ENCODE assay signal across 8 cellular contexts in the genomic region with DNA sequence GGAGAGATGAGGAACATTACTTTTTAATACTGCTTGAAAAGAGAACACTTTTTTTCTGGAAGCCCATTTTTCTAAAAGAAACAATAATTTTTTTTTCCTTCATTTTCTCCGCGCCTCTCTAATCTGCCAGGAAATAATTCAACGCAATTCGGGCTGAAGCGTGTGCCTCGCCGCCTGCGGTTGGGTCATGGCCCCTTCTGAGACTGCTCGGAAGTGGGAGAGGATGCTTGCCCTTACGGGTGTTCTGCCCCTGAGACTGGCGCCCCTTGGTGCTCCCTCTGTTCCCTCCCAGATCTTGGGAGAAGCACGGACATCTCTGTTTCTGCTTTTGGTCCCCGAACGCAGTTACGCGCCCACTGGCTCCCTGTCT. TPM values are rescaled to one million over a fixed set of nuclear protein-coding genes. Genes with fewer than 3 reads are reported as not detected.
DNase-seq lines count a peak whose midpoint lies in the region; ATAC-seq, FAIRE-seq and TF ChIP-seq lines count a peak whose summit lies in the region.

No MANE protein-coding gene starts in this region.

- H3K4me1 ChIP-seq in GM12878 (ENCODE audit: control insufficient read depth, insufficient read depth, low read length) = no peaks in the 10 kb centered on the region
- H3K4me1 ChIP-seq in mucosa of rectum (ENCODE audit: control insufficient read depth in 2 of 2, insufficient read depth in 2 of 2, low read length in 2 of 2) = peaks cover 11 to 22% of the 10 kb centered on the region in 2 donors

- H3K79me2 ChIP-seq in GM12878 (ENCODE audit: control insufficient read depth, insufficient read depth, low read length) = peaks cover 30% of the 10 kb centered on the region

- H3K9ac ChIP-seq in GM12878 (ENCODE audit: control insufficient read depth, insufficient read depth, low read length) (peak overlapping the region; percentile 47), mucosa of rectum (ENCODE audit: low read depth in 1 of 2, low read length in 2 of 2) (no peak overlapping the region)

- H3K4me3 ChIP-seq in BJ (ENCODE audit: low read depth, low read length) = peak overlapping the region; percentile 26
- H3K4me3 ChIP-seq in GM12878 = peak overlapping the region; percentile 94
- H3K4me3 ChIP-seq in mucosa of rectum (ENCODE audit: low read length in 2 of 2) = peak overlapping the region; percentile 49 to 56

- POLR2A ChIA-PET in BJ (lab: Charles Lee) (no interaction called here), GM12878 (lab: Charles Lee) (interaction anchor here (0.7 to 0.9 kb wide), 2 partner anchors 18 to 51 kb away, joined by 3 read pairs; no protein-coding TSS in a partner anchor)

- H2AFZ ChIP-seq in GM12878 (ENCODE audit: control insufficient read depth, low read depth, low read length) = peak overlapping the region; percentile 80

- peak overlapping the region; percentile 81 for H3K4me2 ChIP-seq in GM12878 (ENCODE audit: control insufficient read depth, insufficient read depth)

- TF ChIP-seq RAD21 in GM12878 (IDR thresholded peaks at IDR 0.05; ENCODE audit: insufficient read depth, low read depth, low read length) = no peak

- H3K27me3 ChIP-seq in BJ (ENCODE audit: control insufficient read depth, insufficient read depth, low read length) (peaks cover 20% of the 10 kb centered on the region), GM12878 (replicated peaks in 1 of 2; ENCODE audit: control insufficient read depth in 2 of 2, insufficient read depth in 2 of 2, low read length in 1 of 2) (peaks cover 0 to 2% of the 10 kb centered on the region in 2 experiments; a peak in 2 of 4 replicates), mucosa of rectum (ENCODE audit: control insufficient read depth in 2 of 2, insufficient read depth in 2 of 2, low read length in 2 of 2) (peaks cover 30 to 33% of the 10 kb centered on the region in 2 donors)

- no peak for DNase-seq in BJ (ENCODE audit: low read depth)
- no peak for DNase-seq in GM12878 (ENCODE audit: low read depth, low spot score)
- no peak for DNase-seq in T1000 (lab: John Stamatoyannopoulos, UW)
- no peak for DNase-seq in NCI-H1092 (lab: John Stamatoyannopoulos, UW)
- no peak for DNase-seq in effector CD4-positive, alpha-beta T cell
- DNase-seq in HK-2 (ENCODE audit: unreplicated experiment) = no peak

- TF ChIP-seq CTCF in BJ (IDR thresholded peaks at IDR 0.05; ENCODE audit: insufficient read depth, low read depth, low read length) (no peak), GM12878 (IDR thresholded peaks at IDR 0.05 in 2 of 3, conservative IDR thresholded peaks at IDR 0.05 in 1 of 3; ENCODE audit: control insufficient read depth in 2 of 3, extremely low read depth in 1 of 3, insufficient read depth in 1 of 3, low read depth in 3 of 3, low read length in 3 of 3) (no peak)

- RAD21 ChIA-PET in GM12878 (lab: Charles Lee; ENCODE audit: unreplicated experiment) = interaction anchor here (0.7 to 2.2 kb wide), 6 partner anchors 28 to 62 kb away, joined by 3 to 11 read pairs (median 6); no protein-coding TSS in a partner anchor

- H4K20me1 ChIP-seq in GM12878 (ENCODE audit: control insufficient read depth, insufficient read depth) = no peaks in the 10 kb centered on the region

- peak overlapping the region; percentile 62 for H3K27ac ChIP-seq in GM12878 (ENCODE audit: control insufficient read depth, insufficient read depth)
- H3K27ac ChIP-seq in mucosa of rectum (ENCODE audit: low read depth in 2 of 2, low read length in 2 of 2) = no peak overlapping the region

- SMC1A ChIA-PET in GM12878 (lab: Charles Lee; ENCODE audit: uncharacterized antibody, unreplicated experiment) = interaction anchor here (0.8 to 2.5 kb wide), 7 partner anchors 10 to 59 kb away, joined by 3 to 9 read pairs (median 3); no protein-coding TSS in a partner anchor

- intact Hi-C loops in GM12878 (cut with micrococcal nuclease; ENCODE audit: unreplicated experiment) = no loop called here

- ATAC-seq in HG02623 (IDR thresholded peaks at IDR 0.05; ENCODE audit: unreplicated experiment) = peak; percentile 25
- ATAC-seq in GM12878 = peak; percentile 19

- H3K9me3 ChIP-seq in GM12878 (replicated peaks; ENCODE audit: control insufficient read depth, insufficient read depth, low read length) = no peaks in the 10 kb centered on the region; the same call in 2 of the 3 replicates
- no peaks in the 10 kb centered on the region for H3K9me3 ChIP-seq in mucosa of rectum (ENCODE audit: control insufficient read depth in 2 of 2, low read length in 2 of 2)

- no peak for TF ChIP-seq POLR2A in GM12878 (IDR thresholded peaks at IDR 0.05; ENCODE audit: low read depth, low read length)

- H3K36me3 ChIP-seq in BJ (ENCODE audit: control insufficient read depth, insufficient read depth, low read length) (no peaks in the 10 kb centered on the region), GM12878 (ENCODE audit: control insufficient read depth in 2 of 2, insufficient read depth in 2 of 2, low read length in 1 of 2) (peaks cover 0 to 4% of the 10 kb centered on the region in 2 experiments; a peak in 1 of 4 replicates), mucosa of rectum (ENCODE audit: control insufficient read depth in 2 of 2, insufficient read depth in 2 of 2, low read length in 2 of 2) (no peaks in the 10 kb centered on the region)

- no TSS peak for BruUV-seq in GM12878 (replicated peaks; lab: Mats Ljungman, UMichigan)

- CTCF ChIA-PET in BJ (lab: Yijun Ruan, JAX) (no interaction called here), GM12878 (lab: Yijun Ruan, JAX) (interaction anchor here (1.2 to 1.3 kb wide), 2 partner anchors 22 to 415 kb away, joined by 3 to 4 read pairs; no protein-coding TSS in a partner anchor)

- in situ Hi-C loops in GM12878 (cut with MboI) = no loop called here

- no peak for FAIRE-seq in GM12878 (lab: Jason Lieb, UNC)

- WGBS in GM12878 (ENCODE audit: insufficient coverage, insufficient replicate concordance, low lambda C conversion rate, missing lambda C conversion rate) = under 1% methylated on average over 16 of the region's 16 CpGs

- TF ChIP-seq EP300 in GM12878 (IDR thresholded peaks at IDR 0.05; ENCODE audit: borderline replicate concordance in 1 of 2, control insufficient read depth in 1 of 2, low read depth in 2 of 2, low read length in 2 of 2) = no peak

TF ChIP-seq in GM12878, 131 proteins besides CTCF, POLR2A, EP300 and RAD21 (continues in another document):
- no peak for TF ChIP-seq IKZF2 (IDR thresholded peaks at IDR 0.05)
- no peak for TF ChIP-seq SMAD5 (IDR thresholded peaks at IDR 0.05; ENCODE audit: low read depth)
- TF ChIP-seq SRF (IDR thresholded peaks at IDR 0.05; ENCODE audit: low read depth in 2 of 2, low read length in 2 of 2) = no peak
- no peak for TF ChIP-seq SIN3A (IDR thresholded peaks at IDR 0.05; ENCODE audit: low read depth, low read length)
- 0 out of 4 replicates have a peak, but pooled peaks of 1 of the 2 experiments have one; percentile 34 for TF ChIP-seq BHLHE40 (IDR thresholded peaks at IDR 0.05; ENCODE audit: borderline replicate concordance in 1 of 2, low read depth in 2 of 2, low read length in 1 of 2)
- TF ChIP-seq RB1 (IDR thresholded peaks at IDR 0.05; ENCODE audit: borderline replicate concordance) = no peak
- no peak for TF ChIP-seq CHD1 (IDR thresholded peaks at IDR 0.05; ENCODE audit: low read depth, low read length)
- TF ChIP-seq, protein P1, sequence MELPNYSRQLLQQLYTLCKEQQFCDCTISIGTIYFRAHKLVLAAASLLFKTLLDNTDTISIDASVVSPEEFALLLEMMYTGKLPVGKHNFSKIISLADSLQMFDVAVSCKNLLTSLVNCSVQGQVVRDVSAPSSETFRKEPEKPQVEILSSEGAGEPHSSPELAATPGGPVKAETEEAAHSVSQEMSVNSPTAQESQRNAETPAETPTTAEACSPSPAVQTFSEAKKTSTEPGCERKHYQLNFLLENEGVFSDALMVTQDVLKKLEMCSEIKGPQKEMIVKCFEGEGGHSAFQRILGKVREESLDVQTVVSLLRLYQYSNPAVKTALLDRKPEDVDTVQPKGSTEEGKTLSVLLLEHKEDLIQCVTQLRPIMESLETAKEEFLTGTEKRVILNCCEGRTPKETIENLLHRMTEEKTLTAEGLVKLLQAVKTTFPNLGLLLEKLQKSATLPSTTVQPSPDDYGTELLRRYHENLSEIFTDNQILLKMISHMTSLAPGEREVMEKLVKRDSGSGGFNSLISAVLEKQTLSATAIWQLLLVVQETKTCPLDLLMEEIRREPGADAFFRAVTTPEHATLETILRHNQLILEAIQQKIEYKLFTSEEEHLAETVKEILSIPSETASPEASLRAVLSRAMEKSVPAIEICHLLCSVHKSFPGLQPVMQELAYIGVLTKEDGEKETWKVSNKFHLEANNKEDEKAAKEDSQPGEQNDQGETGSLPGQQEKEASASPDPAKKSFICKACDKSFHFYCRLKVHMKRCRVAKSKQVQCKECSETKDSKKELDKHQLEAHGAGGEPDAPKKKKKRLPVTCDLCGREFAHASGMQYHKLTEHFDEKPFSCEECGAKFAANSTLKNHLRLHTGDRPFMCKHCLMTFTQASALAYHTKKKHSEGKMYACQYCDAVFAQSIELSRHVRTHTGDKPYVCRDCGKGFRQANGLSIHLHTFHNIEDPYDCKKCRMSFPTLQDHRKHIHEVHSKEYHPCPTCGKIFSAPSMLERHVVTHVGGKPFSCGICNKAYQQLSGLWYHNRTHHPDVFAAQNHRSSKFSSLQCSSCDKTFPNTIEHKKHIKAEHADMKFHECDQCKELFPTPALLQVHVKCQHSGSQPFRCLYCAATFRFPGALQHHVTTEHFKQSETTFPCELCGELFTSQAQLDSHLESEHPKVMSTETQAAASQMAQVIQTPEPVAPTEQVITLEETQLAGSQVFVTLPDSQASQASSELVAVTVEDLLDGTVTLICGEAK (IDR thresholded peaks at IDR 0.05; ENCODE audit: borderline replicate concordance) = no peak
- no peak for TF ChIP-seq NR2F1 (conservative IDR thresholded peaks at IDR 0.05)

RNA-seq across cellular contexts. Expression of a gene that starts 0.3 kb away (rescaled TPM):
- 0.22 and 0.23 TPM in 2 replicates for polyA plus RNA-seq in BJ (2011; rRNA removed)
- polyA minus RNA-seq in BJ (2011; rRNA and poly(A)+ RNA removed) = 0.05 and 0.24 TPM in 2 replicates
- 78.4 and 88.8 TPM in 2 replicates for total RNA-seq in GM12878 (2013; cell fraction: nucleolus; rRNA removed)
- total RNA-seq in GM12878 (2014; rRNA removed) = 15.9 and 17.1 TPM in 2 replicates
- 9.1 and 10.2 TPM in 2 replicates for total RNA-seq in GM12878 (2014; rRNA removed; fragmentation: Illumina TruSeq; extraction: Trizol)
- total RNA-seq in GM12878 (2021) = 15.8 and 16.1 TPM in 2 replicates
- polyA plus RNA-seq in GM12878 (2011; ENCODE audit: low read depth) = 5.5 TPM
- 3.3 and 3.9 TPM in 2 replicates for polyA plus RNA-seq in GM12878 (2011; rRNA removed)
- polyA plus RNA-seq in GM12878 (2011; cell fraction: cytosol; rRNA removed) = 2.1 TPM in 2 replicates
- polyA plus RNA-seq in GM12878 (2011; cell fraction: nucleus; rRNA removed) = 3.2 and 3.7 TPM in 2 replicates
- 9.5 and 16.9 TPM in 2 replicates for polyA plus RNA-seq in GM12878 (2012)
- polyA plus RNA-seq in GM12878 (2014; fragmentation: Illumina TruSeq; extraction: Trizol) = 11.9 and 13.0 TPM in 2 replicates
- 1 to 10 TPM; 1.2 to 1.6 TPM for polyA plus RNA-seq in GM12878 (2014; fragmentation: Nextera tagmentation; extraction: Ambion mirVana)
- polyA plus RNA-seq in GM12878 (2014; rRNA removed) = 10.2 and 12.3 TPM in 2 replicates
- polyA plus RNA-seq in GM12878 (2016; fragmentation: Nextera tagmentation; extraction: Ambion mirVana) = 10 to 100 TPM; 21.0 to 23.3 TPM
- polyA minus RNA-seq in GM12878 (2011; rRNA and poly(A)+ RNA removed) = 3.6 and 4.9 TPM in 2 replicates
- polyA minus RNA-seq in GM12878 (2011; cell fraction: cytosol; rRNA and poly(A)+ RNA removed) = 1.1 and 2.4 TPM in 2 replicates
- 2.4 and 6.5 TPM in 2 replicates for polyA minus RNA-seq in GM12878 (2011; cell fraction: nucleus; rRNA and poly(A)+ RNA removed)

Comparison
In these comparisons a context has a peak if more than half of its experiments do, and no peak if none do; other contexts are left out.
1. H3K4me3 ChIP-seq: peak in every context shown above with its lines; median percentile 94 in GM12878; 52 in mucosa of rectum; 26 in BJ.